Comparison of ENCODE assay signal across 18 cellular contexts in the genomic region with DNA sequence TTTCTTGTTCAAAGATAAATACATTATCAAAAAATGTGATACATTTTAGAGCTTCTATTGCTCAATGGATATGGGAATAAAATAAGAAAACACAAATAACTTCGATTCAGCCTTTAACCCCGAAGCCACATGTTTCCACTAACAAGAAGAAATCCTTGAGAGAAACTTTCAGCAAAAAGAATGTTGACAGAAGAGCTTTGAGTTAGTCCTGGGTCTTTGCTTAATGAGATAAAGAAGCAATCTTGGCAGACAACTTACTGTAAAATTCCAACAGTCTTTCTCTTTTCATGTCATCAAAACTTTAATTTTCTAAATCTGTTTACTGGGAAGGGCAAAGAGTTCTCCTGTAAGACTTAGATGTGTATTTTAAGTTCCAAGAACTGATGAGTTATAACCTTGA.
"Had no signal": no experiment of that assay in that cellular context is flagged by ENCODE, and none has a peak within 500 bp of the region (broad histone marks: within the 10 kb centered on the region; RNA-seq: fewer than 3 reads in every experiment).

No MANE protein-coding gene starts in this region.

- H3K4me1 ChIP-seq: esophagus squamous epithelium, foreskin keratinocyte, left ventricle myocardium inferior, right atrium auricular region, transverse colon had no signal

- H3K4me1 Mint-ChIP-seq: immature natural killer cell; naive thymus-derived CD4-positive, alpha-beta T cell; neural crest cell; stimulated activated memory B cell treated with anti-CD40 and anti-IgM and Interleukin-4, amounts not matched to agents 10 μg/mL and 1 μg/mL and 100 μg/mL, for 72 hours had no signal

- H3K9me3 Mint-ChIP-seq: stimulated activated naive CD8-positive, alpha-beta T cell treated with anti-CD3 and anti-CD28 coated beads, Interleukin-15, Interleukin-2, amounts not matched to agents 100 ng/mL and 50 ng/mL, for 24 hours had no signal

- H3K4me3 Mint-ChIP-seq: dendritic cell treated with granulocyte-macrophage colony-stimulating factor and Interleukin-4, amounts not matched to agents 40 ng/mL and 50 ng/mL, for 4 days; effector memory CD8-positive, alpha-beta T cell; immature natural killer cell; naive thymus-derived CD4-positive, alpha-beta T cell; neural crest cell; stimulated activated memory B cell treated with anti-CD40 and anti-IgM and Interleukin-4, amounts not matched to agents 10 μg/mL and 1 μg/mL and 100 μg/mL, for 72 hours; stimulated activated naive CD8-positive, alpha-beta T cell treated with anti-CD3 and anti-CD28 coated beads, Interleukin-15, Interleukin-2, amounts not matched to agents 100 ng/mL and 50 ng/mL, for 24 hours had no signal

- H3K27me3 ChIP-seq: esophagus squamous epithelium, foreskin keratinocyte, right atrium auricular region, transverse colon had no signal

- H3K27ac Mint-ChIP-seq: dendritic cell treated with granulocyte-macrophage colony-stimulating factor and Interleukin-4, amounts not matched to agents 40 ng/mL and 50 ng/mL, for 4 days; effector memory CD8-positive, alpha-beta T cell; immature natural killer cell; naive thymus-derived CD4-positive, alpha-beta T cell; stimulated activated memory B cell treated with anti-CD40 and anti-IgM and Interleukin-4, amounts not matched to agents 10 μg/mL and 1 μg/mL and 100 μg/mL, for 72 hours; stimulated activated naive CD8-positive, alpha-beta T cell treated with anti-CD3 and anti-CD28 coated beads, Interleukin-15, Interleukin-2, amounts not matched to agents 100 ng/mL and 50 ng/mL, for 24 hours had no signal

- H3K27me3 Mint-ChIP-seq: dendritic cell treated with granulocyte-macrophage colony-stimulating factor and Interleukin-4, amounts not matched to agents 40 ng/mL and 50 ng/mL, for 4 days; effector memory CD8-positive, alpha-beta T cell; naive thymus-derived CD4-positive, alpha-beta T cell; stimulated activated memory B cell treated with anti-CD40 and anti-IgM and Interleukin-4, amounts not matched to agents 10 μg/mL and 1 μg/mL and 100 μg/mL, for 72 hours; stimulated activated naive CD8-positive, alpha-beta T cell treated with anti-CD3 and anti-CD28 coated beads, Interleukin-15, Interleukin-2, amounts not matched to agents 100 ng/mL and 50 ng/mL, for 24 hours had no signal

- H3K9me3 ChIP-seq: right atrium auricular region, thoracic aorta, transverse colon had no signal

- DNase-seq: effector memory CD8-positive, alpha-beta T cell; esophagus squamous epithelium; foreskin keratinocyte; immature natural killer cell; left ventricle myocardium inferior; mesenchymal stem cell; naive thymus-derived CD4-positive, alpha-beta T cell; posterior cingulate gyrus; small intestine; stimulated activated CD4-positive, alpha-beta T cell treated with anti-CD3 and anti-CD28 coated beads, Interleukin-4, amount 100 ng/mL, for 1 hour; transverse colon had no signal

- ATAC-seq: effector memory CD8-positive, alpha-beta T cell; foreskin keratinocyte; naive thymus-derived CD4-positive, alpha-beta T cell; stimulated activated memory B cell treated with anti-CD40 and anti-IgM and Interleukin-4, amounts not matched to agents 10 μg/mL and 1 μg/mL and 100 μg/mL, for 72 hours had no signal

- H3K4me3 ChIP-seq: esophagus squamous epithelium, left ventricle myocardium inferior, lung, right atrium auricular region, thoracic aorta, transverse colon had no signal

- H3K27ac ChIP-seq: esophagus squamous epithelium, foreskin keratinocyte, left ventricle myocardium inferior, right atrium auricular region, thoracic aorta, transverse colon had no signal

- H3K36me3 ChIP-seq: esophagus squamous epithelium, left ventricle myocardium inferior, right atrium auricular region, thoracic aorta, transverse colon had no signal
